Comparison of ENCODE assay signal across 12 cellular contexts in the genomic region with DNA sequence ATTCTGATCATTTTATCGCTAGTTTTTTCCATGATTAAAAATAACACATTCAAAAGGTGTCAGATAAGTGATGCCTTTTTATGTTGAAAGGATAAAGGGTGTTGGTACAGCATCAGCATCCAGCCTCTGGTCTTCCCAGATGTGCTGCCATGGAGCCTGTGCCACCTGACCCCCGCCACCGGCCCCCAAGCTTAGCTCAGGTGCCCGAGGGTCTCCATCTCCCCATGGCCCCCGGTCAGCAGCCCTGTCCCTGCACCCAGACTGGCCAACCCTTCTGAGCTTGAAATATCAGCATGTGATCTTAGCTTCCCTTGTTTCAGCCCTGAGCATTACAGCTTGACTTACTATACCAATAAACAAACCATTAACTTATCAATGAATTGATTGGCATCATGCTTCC. TPM values are rescaled to one million over a fixed set of nuclear protein-coding genes. Genes with fewer than 3 reads are reported as not detected.
DNase-seq lines count a peak whose midpoint lies in the region; ATAC-seq and TF ChIP-seq lines count a peak whose summit lies in the region.
"Had no signal": no experiment of that assay in that cellular context is flagged by ENCODE, and none has a peak within 500 bp of the region (broad histone marks: within the 10 kb centered on the region; RNA-seq: fewer than 3 reads in every experiment).

No MANE protein-coding gene starts in this region.

- H3K9me3 Mint-ChIP-seq in memory B cell = no peaks in the 10 kb centered on the region

- H3K27ac ChIP-seq in cardiac muscle cell (peak overlapping the region; percentile 97), ascending aorta (peak overlapping the region; percentile 85 to 86), upper lobe of right lung (peak overlapping the region; percentile 17)
- H3K27ac ChIP-seq: ovary, testis had no signal

- no peaks in the 10 kb centered on the region for H3K27me3 Mint-ChIP-seq in memory B cell

- H3K27me3 ChIP-seq in cardiac muscle cell (no peaks in the 10 kb centered on the region), ascending aorta (no peaks in the 10 kb centered on the region), upper lobe of right lung (no peaks in the 10 kb centered on the region)
- H3K27me3 ChIP-seq: ovary, testis had no signal

- H3K4me1 ChIP-seq in cardiac muscle cell (ENCODE audit: low read depth) (peaks cover 71% of the 10 kb centered on the region), ascending aorta (peaks cover 17 to 38% of the 10 kb centered on the region in 2 donors), upper lobe of right lung (peaks cover 36% of the 10 kb centered on the region)

- intact Hi-C loops in Right ventricle myocardium inferior (cut with DNase I) (loop anchor here (2.0 kb wide), 1 partner anchor 21 kb away; no protein-coding TSS in a partner anchor), ascending aorta (cut with DNase I) (loop anchor here (1.0 to 5.0 kb wide), 3 partner anchors 15 to 45 kb away; no protein-coding TSS in a partner anchor), upper lobe of right lung (cut with DNase I) (no loop called here)

- H3K4me1 Mint-ChIP-seq in memory B cell = peaks cover 10% of the 10 kb centered on the region

- no peak for TF ChIP-seq CTCF in cardiac muscle cell (IDR thresholded peaks at IDR 0.05; ENCODE audit: low read depth, low read length)
- no peak for TF ChIP-seq CTCF in ascending aorta (IDR thresholded peaks at IDR 0.05)
- no peak for TF ChIP-seq CTCF in upper lobe of right lung (IDR thresholded peaks at IDR 0.05)

- H3K36me3 Mint-ChIP-seq in memory B cell = peaks cover 14% of the 10 kb centered on the region

- H3K36me3 ChIP-seq in cardiac muscle cell (peaks cover 5% of the 10 kb centered on the region), ascending aorta (no peaks in the 10 kb centered on the region), upper lobe of right lung (no peaks in the 10 kb centered on the region)
- H3K36me3 ChIP-seq: ovary had no signal

- H3K4me3 ChIP-seq in cardiac muscle cell (no peak overlapping the region), ascending aorta (no peak overlapping the region), upper lobe of right lung (no peak overlapping the region)
- H3K4me3 ChIP-seq: ovary, testis had no signal

- peak overlapping the region; percentile 7 for H3K27ac Mint-ChIP-seq in memory B cell

- H3K4me3 Mint-ChIP-seq in memory B cell = no peak overlapping the region

- H3K9me3 ChIP-seq in cardiac muscle cell (ENCODE audit: low read depth) = no peaks in the 10 kb centered on the region
- H3K9me3 ChIP-seq in ascending aorta = no peaks in the 10 kb centered on the region
- H3K9me3 ChIP-seq in upper lobe of right lung = no peaks in the 10 kb centered on the region
- H3K9me3 ChIP-seq: ovary, testis had no signal

- no peak for DNase-seq in cardiac muscle cell (ENCODE audit: low read depth in 1 of 2, low spot score in 1 of 2)
- no peak for DNase-seq in Right ventricle myocardium inferior (ENCODE audit: missing footprints)
- no peak for DNase-seq in ascending aorta (ENCODE audit: low spot score in 2 of 2)
- DNase-seq in memory B cell (ENCODE audit: low spot score in 2 of 2) = no peak
- no peak for DNase-seq in upper lobe of right lung
- no peak for DNase-seq in DMS114 treated with DMSO at 0.1 percent for 48 hours (lab: John Stamatoyannopoulos, UW; ENCODE audit: unreplicated experiment)
- no peak for DNase-seq in HPDE6-E6E7 (ENCODE audit: extremely low spot score)
- no peak for DNase-seq in cerebellum (ENCODE audit: low spot score)
- DNase-seq: activated naive CD4-positive, alpha-beta T cell; ovary; stimulated activated CD4-positive, alpha-beta T cell treated with anti-CD3 and anti-CD28 coated beads, Interleukin-12 subunit alpha, Interleukin-12 subunit beta, amount 100 ng/mL, for 4 hours; testis had no signal

- ATAC-seq in Right ventricle myocardium inferior (no peak), memory B cell (ENCODE audit: low read depth) (no peak), upper lobe of right lung (no peak)

RNA-seq across cellular contexts. Expression of a gene that starts 24.6 kb away (rescaled TPM):
- total RNA-seq in cardiac muscle cell (639 and 805 TPM in 2 replicates), Right ventricle myocardium inferior (181 TPM), ascending aorta (197 TPM), upper lobe of right lung (29.3 TPM), cerebellum (37.7 TPM)
- polyA plus RNA-seq in cardiac muscle cell = 677 and 781 TPM in 2 replicates

Comparison
In these comparisons a context has a peak if more than half of its experiments do, and no peak if none do; other contexts are left out.
1. H3K27ac ChIP-seq: peak in every context shown above with its lines; median percentile 97 in cardiac muscle cell; 86 in ascending aorta; 17 in upper lobe of right lung.